ENCODE assay signal across 1 cellular context in the genomic region with DNA sequence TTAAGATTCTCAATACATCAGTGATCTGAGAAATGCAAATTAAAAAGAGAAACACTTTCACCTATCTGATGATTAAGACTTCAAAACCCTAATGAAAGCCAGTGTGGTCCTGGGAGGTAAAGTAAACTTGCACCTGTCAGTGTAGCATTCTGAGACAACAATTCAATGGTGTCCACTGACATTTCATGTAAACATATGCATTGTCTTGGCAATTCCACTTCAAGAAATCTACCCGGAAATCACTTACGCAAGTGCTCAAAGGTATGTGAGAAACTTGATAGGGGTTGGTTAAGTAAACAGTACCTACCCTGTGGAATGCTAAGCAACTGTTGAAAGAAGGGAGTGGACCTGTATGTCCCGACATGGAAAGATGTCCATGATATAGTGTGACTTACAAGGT.
TF ChIP-seq lines count a peak whose summit lies in the region.

No MANE protein-coding gene starts in this region.

TF ChIP-seq in HepG2, 621 proteins besides CTCF, POLR2A, EP300 and RAD21 (continued from another document and continues in another):
- TF ChIP-seq, protein P1, sequence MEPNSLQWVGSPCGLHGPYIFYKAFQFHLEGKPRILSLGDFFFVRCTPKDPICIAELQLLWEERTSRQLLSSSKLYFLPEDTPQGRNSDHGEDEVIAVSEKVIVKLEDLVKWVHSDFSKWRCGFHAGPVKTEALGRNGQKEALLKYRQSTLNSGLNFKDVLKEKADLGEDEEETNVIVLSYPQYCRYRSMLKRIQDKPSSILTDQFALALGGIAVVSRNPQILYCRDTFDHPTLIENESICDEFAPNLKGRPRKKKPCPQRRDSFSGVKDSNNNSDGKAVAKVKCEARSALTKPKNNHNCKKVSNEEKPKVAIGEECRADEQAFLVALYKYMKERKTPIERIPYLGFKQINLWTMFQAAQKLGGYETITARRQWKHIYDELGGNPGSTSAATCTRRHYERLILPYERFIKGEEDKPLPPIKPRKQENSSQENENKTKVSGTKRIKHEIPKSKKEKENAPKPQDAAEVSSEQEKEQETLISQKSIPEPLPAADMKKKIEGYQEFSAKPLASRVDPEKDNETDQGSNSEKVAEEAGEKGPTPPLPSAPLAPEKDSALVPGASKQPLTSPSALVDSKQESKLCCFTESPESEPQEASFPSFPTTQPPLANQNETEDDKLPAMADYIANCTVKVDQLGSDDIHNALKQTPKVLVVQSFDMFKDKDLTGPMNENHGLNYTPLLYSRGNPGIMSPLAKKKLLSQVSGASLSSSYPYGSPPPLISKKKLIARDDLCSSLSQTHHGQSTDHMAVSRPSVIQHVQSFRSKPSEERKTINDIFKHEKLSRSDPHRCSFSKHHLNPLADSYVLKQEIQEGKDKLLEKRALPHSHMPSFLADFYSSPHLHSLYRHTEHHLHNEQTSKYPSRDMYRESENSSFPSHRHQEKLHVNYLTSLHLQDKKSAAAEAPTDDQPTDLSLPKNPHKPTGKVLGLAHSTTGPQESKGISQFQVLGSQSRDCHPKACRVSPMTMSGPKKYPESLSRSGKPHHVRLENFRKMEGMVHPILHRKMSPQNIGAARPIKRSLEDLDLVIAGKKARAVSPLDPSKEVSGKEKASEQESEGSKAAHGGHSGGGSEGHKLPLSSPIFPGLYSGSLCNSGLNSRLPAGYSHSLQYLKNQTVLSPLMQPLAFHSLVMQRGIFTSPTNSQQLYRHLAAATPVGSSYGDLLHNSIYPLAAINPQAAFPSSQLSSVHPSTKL (CRISPR knock-in tag; IDR thresholded peaks at IDR 0.05) = peak; percentile 85
- no peak for TF ChIP-seq ZMYM3 (CRISPR knock-in tag; IDR thresholded peaks at IDR 0.05)
- peak; percentile 93 for TF ChIP-seq GATAD2A (CRISPR knock-in tag; IDR thresholded peaks at IDR 0.05)
- TF ChIP-seq, protein P2, sequence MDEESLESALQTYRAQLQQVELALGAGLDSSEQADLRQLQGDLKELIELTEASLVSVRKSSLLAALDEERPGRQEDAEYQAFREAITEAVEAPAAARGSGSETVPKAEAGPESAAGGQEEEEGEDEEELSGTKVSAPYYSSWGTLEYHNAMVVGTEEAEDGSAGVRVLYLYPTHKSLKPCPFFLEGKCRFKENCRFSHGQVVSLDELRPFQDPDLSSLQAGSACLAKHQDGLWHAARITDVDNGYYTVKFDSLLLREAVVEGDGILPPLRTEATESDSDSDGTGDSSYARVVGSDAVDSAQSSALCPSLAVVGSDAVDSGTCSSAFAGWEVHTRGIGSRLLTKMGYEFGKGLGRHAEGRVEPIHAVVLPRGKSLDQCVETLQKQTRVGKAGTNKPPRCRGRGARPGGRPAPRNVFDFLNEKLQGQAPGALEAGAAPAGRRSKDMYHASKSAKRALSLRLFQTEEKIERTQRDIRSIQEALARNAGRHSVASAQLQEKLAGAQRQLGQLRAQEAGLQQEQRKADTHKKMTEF (CRISPR knock-in tag; IDR thresholded peaks at IDR 0.05) = peak; percentile 25; the same call in 1 of the 2 replicates
- TF ChIP-seq SP4 (CRISPR knock-in tag; IDR thresholded peaks at IDR 0.05) = no peak
- TF ChIP-seq, protein P3, sequence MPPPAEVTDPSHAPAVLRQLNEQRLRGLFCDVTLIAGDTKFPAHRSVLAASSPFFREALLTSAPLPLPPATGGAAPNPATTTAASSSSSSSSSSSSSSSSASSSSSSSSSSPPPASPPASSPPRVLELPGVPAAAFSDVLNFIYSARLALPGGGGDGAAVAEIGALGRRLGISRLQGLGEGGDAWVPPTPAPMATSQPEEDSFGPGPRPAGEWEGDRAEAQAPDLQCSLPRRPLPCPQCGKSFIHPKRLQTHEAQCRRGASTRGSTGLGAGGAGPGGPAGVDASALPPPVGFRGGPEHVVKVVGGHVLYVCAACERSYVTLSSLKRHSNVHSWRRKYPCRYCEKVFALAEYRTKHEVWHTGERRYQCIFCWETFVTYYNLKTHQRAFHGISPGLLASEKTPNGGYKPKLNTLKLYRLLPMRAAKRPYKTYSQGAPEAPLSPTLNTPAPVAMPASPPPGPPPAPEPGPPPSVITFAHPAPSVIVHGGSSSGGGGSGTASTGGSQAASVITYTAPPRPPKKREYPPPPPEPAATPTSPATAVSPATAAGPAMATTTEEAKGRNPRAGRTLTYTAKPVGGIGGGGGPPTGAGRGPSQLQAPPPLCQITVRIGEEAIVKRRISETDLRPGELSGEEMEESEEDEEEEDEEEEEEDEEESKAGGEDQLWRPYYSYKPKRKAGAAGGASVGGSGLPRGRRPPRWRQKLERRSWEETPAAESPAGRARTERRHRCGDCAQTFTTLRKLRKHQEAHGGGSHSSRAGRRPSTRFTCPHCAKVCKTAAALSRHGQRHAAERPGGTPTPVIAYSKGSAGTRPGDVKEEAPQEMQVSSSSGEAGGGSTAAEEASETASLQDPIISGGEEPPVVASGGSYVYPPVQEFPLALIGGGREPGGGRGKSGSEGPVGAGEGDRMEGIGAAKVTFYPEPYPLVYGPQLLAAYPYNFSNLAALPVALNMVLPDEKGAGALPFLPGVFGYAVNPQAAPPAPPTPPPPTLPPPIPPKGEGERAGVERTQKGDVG (CRISPR knock-in tag; IDR thresholded peaks at IDR 0.05; ENCODE audit: borderline replicate concordance) = no peak
- TF ChIP-seq, protein P4, sequence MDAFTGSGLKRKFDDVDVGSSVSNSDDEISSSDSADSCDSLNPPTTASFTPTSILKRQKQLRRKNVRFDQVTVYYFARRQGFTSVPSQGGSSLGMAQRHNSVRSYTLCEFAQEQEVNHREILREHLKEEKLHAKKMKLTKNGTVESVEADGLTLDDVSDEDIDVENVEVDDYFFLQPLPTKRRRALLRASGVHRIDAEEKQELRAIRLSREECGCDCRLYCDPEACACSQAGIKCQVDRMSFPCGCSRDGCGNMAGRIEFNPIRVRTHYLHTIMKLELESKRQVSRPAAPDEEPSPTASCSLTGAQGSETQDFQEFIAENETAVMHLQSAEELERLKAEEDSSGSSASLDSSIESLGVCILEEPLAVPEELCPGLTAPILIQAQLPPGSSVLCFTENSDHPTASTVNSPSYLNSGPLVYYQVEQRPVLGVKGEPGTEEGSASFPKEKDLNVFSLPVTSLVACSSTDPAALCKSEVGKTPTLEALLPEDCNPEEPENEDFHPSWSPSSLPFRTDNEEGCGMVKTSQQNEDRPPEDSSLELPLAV (CRISPR knock-in tag; conservative IDR thresholded peaks at IDR 0.05; ENCODE audit: low read depth) = no peak
- no peak for TF ChIP-seq ZBTB7B (CRISPR knock-in tag; IDR thresholded peaks at IDR 0.05)
- no peak for TF ChIP-seq KDM4B (CRISPR knock-in tag; IDR thresholded peaks at IDR 0.05)
- no peak for TF ChIP-seq KLF9 (CRISPR knock-in tag; IDR thresholded peaks at IDR 0.05; ENCODE audit: low read depth)
- TF ChIP-seq, protein P5, sequence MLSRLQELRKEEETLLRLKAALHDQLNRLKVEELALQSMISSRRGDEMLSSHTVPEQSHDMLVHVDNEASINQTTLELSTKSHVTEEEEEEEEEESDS (CRISPR knock-in tag; IDR thresholded peaks at IDR 0.05; ENCODE audit: borderline replicate concordance) = no peak
- no peak for TF ChIP-seq ZNF354B (CRISPR knock-in tag; IDR thresholded peaks at IDR 0.05)
- no peak for TF ChIP-seq ZNF776 (CRISPR knock-in tag; IDR thresholded peaks at IDR 0.05)
- no peak for TF ChIP-seq AGO1 (IDR thresholded peaks at IDR 0.05; ENCODE audit: low read depth, low read length, poor library complexity, severe bottlenecking)
- TF ChIP-seq ZMAT3 (CRISPR knock-in tag; conservative IDR thresholded peaks at IDR 0.05) = no peak
- no peak for TF ChIP-seq ZNF235 (CRISPR knock-in tag; IDR thresholded peaks at IDR 0.05; ENCODE audit: borderline replicate concordance)
- TF ChIP-seq ZNF572 (CRISPR knock-in tag; IDR thresholded peaks at IDR 0.05) = no peak
- no peak for TF ChIP-seq TOE1 (CRISPR knock-in tag; IDR thresholded peaks at IDR 0.05)
- no peak for TF ChIP-seq YY1 (IDR thresholded peaks at IDR 0.05; ENCODE audit: insufficient read depth, insufficient replicate concordance, low read depth, low read length)
- TF ChIP-seq RFXANK (CRISPR knock-in tag; IDR thresholded peaks at IDR 0.05) = no peak
- TF ChIP-seq SOX5 (CRISPR knock-in tag; IDR thresholded peaks at IDR 0.05; ENCODE audit: borderline replicate concordance) = peak; percentile 95
- TF ChIP-seq, protein P6, sequence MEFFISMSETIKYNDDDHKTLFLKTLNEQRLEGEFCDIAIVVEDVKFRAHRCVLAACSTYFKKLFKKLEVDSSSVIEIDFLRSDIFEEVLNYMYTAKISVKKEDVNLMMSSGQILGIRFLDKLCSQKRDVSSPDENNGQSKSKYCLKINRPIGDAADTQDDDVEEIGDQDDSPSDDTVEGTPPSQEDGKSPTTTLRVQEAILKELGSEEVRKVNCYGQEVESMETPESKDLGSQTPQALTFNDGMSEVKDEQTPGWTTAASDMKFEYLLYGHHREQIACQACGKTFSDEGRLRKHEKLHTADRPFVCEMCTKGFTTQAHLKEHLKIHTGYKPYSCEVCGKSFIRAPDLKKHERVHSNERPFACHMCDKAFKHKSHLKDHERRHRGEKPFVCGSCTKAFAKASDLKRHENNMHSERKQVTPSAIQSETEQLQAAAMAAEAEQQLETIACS (CRISPR knock-in tag; IDR thresholded peaks at IDR 0.05) = no peak
- peak; percentile 57 for TF ChIP-seq ELF3 (CRISPR knock-in tag; IDR thresholded peaks at IDR 0.05)
- TF ChIP-seq MBNL3 (CRISPR knock-in tag; conservative IDR thresholded peaks at IDR 0.05) = no peak
- TF ChIP-seq SOX13 (IDR thresholded peaks at IDR 0.05) = peak; percentile 90
- TF ChIP-seq SOX13 (CRISPR knock-in tag; conservative IDR thresholded peaks at IDR 0.05 in 1 of 2, IDR thresholded peaks at IDR 0.05 in 1 of 2) = peak in 1 of 2 experiments; percentile 98; a peak in 2 of 4 replicates
- TF ChIP-seq TCF7 (IDR thresholded peaks at IDR 0.05; ENCODE audit: low read depth) = peak; percentile 34; the same call in 1 of the 2 replicates
- no peak for TF ChIP-seq ASH2L (IDR thresholded peaks at IDR 0.05; ENCODE audit: insufficient read length, low read depth, low read length)
- TF ChIP-seq SIX1 (CRISPR knock-in tag; IDR thresholded peaks at IDR 0.05; ENCODE audit: borderline replicate concordance) = peak; percentile 98
- no peak for TF ChIP-seq ZSCAN20 (CRISPR knock-in tag; IDR thresholded peaks at IDR 0.05; ENCODE audit: borderline replicate concordance)
- TF ChIP-seq, protein P7, sequence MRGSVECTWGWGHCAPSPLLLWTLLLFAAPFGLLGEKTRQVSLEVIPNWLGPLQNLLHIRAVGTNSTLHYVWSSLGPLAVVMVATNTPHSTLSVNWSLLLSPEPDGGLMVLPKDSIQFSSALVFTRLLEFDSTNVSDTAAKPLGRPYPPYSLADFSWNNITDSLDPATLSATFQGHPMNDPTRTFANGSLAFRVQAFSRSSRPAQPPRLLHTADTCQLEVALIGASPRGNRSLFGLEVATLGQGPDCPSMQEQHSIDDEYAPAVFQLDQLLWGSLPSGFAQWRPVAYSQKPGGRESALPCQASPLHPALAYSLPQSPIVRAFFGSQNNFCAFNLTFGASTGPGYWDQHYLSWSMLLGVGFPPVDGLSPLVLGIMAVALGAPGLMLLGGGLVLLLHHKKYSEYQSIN (CRISPR knock-in tag; IDR thresholded peaks at IDR 0.05; ENCODE audit: borderline replicate concordance) = no peak
- TF ChIP-seq SAFB2 (CRISPR knock-in tag; IDR thresholded peaks at IDR 0.05; ENCODE audit: borderline replicate concordance, low read depth) = no peak
- TF ChIP-seq CEBPB (IDR thresholded peaks at IDR 0.05; ENCODE audit: borderline replicate concordance, low read depth, low read length) = 0 out of 2 replicates have a peak, but pooled peaks have one; percentile 8
- no peak for TF ChIP-seq ZNF792 (CRISPR knock-in tag; IDR thresholded peaks at IDR 0.05)
- TF ChIP-seq ZNF558 (CRISPR knock-in tag; IDR thresholded peaks at IDR 0.05; ENCODE audit: borderline replicate concordance) = no peak
- TF ChIP-seq ZNF660 (CRISPR knock-in tag; IDR thresholded peaks at IDR 0.05; ENCODE audit: borderline replicate concordance, low read depth) = no peak
- no peak for TF ChIP-seq FOXA1 (IDR thresholded peaks at IDR 0.05)
- peak; percentile 79 for TF ChIP-seq FOXA1 (CRISPR knock-in tag; IDR thresholded peaks at IDR 0.05)
- TF ChIP-seq, protein P8, sequence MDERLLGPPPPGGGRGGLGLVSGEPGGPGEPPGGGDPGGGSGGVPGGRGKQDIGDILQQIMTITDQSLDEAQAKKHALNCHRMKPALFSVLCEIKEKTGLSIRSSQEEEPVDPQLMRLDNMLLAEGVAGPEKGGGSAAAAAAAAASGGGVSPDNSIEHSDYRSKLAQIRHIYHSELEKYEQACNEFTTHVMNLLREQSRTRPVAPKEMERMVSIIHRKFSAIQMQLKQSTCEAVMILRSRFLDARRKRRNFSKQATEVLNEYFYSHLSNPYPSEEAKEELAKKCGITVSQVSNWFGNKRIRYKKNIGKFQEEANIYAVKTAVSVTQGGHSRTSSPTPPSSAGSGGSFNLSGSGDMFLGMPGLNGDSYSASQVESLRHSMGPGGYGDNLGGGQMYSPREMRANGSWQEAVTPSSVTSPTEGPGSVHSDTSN (CRISPR knock-in tag; IDR thresholded peaks at IDR 0.05) = no peak
- TF ChIP-seq, protein P9, sequence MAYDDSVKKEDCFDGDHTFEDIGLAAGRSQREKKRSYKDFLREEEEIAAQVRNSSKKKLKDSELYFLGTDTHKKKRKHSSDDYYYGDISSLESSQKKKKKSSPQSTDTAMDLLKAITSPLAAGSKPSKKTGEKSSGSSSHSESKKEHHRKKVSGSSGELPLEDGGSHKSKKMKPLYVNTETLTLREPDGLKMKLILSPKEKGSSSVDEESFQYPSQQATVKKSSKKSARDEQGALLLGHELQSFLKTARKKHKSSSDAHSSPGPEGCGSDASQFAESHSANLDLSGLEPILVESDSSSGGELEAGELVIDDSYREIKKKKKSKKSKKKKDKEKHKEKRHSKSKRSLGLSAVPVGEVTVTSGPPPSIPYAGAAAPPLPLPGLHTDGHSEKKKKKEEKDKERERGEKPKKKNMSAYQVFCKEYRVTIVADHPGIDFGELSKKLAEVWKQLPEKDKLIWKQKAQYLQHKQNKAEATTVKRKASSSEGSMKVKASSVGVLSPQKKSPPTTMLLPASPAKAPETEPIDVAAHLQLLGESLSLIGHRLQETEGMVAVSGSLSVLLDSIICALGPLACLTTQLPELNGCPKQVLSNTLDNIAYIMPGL (CRISPR knock-in tag; IDR thresholded peaks at IDR 0.05; ENCODE audit: borderline replicate concordance in 1 of 2, low read depth in 1 of 2) = no peak
- TF ChIP-seq, protein P10, sequence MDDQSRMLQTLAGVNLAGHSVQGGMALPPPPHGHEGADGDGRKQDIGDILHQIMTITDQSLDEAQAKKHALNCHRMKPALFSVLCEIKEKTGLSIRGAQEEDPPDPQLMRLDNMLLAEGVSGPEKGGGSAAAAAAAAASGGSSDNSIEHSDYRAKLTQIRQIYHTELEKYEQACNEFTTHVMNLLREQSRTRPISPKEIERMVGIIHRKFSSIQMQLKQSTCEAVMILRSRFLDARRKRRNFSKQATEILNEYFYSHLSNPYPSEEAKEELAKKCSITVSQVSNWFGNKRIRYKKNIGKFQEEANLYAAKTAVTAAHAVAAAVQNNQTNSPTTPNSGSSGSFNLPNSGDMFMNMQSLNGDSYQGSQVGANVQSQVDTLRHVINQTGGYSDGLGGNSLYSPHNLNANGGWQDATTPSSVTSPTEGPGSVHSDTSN (CRISPR knock-in tag; IDR thresholded peaks at IDR 0.05; ENCODE audit: borderline replicate concordance) = no peak
- TF ChIP-seq AHR (CRISPR knock-in tag; IDR thresholded peaks at IDR 0.05) = no peak
- peak; percentile 78 for TF ChIP-seq FOXA3 (CRISPR knock-in tag; IDR thresholded peaks at IDR 0.05)
- TF ChIP-seq TGIF2 (CRISPR knock-in tag; IDR thresholded peaks at IDR 0.05) = peak; percentile 35; the same call in 1 of the 2 replicates
- TF ChIP-seq MEIS1 (CRISPR knock-in tag; IDR thresholded peaks at IDR 0.05; ENCODE audit: borderline replicate concordance) = no peak
